Comparison of ENCODE assay signal across 1 cellular context in genomic region chr20:47379433-47380150, GRCh38.
TF ChIP-seq lines count a peak whose summit lies in the region.

No MANE protein-coding gene starts in this region.

TF ChIP-seq in K562, 482 proteins besides CTCF, POLR2A, EP300 and RAD21 (continued from another document and continues in another):
- TF ChIP-seq AFF1 (IDR thresholded peaks at IDR 0.05; ENCODE audit: low read depth in 1 of 2, partially characterized antibody in 2 of 2), result no peak
- no peak for TF ChIP-seq ZNF184 (CRISPR knock-in tag; IDR thresholded peaks at IDR 0.05)
- 0 out of 2 replicates have a peak, but pooled peaks have one; percentile 75 for TF ChIP-seq RUNX1 (IDR thresholded peaks at IDR 0.05; ENCODE audit: low read depth)
- no peak for TF ChIP-seq KDM5B (IDR thresholded peaks at IDR 0.05; ENCODE audit: insufficient replicate concordance, low read depth, low read length)
- TF ChIP-seq CBX2 (IDR thresholded peaks at IDR 0.05; ENCODE audit: insufficient read depth, low read length, poor library complexity, severe bottlenecking), result no peak
- TF ChIP-seq KAT7 (CRISPR knock-in tag; IDR thresholded peaks at IDR 0.05; ENCODE audit: borderline replicate concordance), result no peak
- peak; percentile 90 for TF ChIP-seq DPF2 (IDR thresholded peaks at IDR 0.05)
- no peak for TF ChIP-seq ZNF277 (CRISPR knock-in tag; IDR thresholded peaks at IDR 0.05; ENCODE audit: borderline replicate concordance)
- peak; percentile 59; the same call in 1 of the 2 replicates for TF ChIP-seq NCOA1 (IDR thresholded peaks at IDR 0.05; ENCODE audit: low read depth)
- peak; percentile 41; the same call in 1 of the 2 replicates for TF ChIP-seq ATF7 (IDR thresholded peaks at IDR 0.05)
- peak; percentile 67 for TF ChIP-seq VEZF1 (CRISPR knock-in tag; IDR thresholded peaks at IDR 0.05)
- TF ChIP-seq ZNF263 (CRISPR knock-in tag; IDR thresholded peaks at IDR 0.05; ENCODE audit: borderline replicate concordance), result no peak
- TF ChIP-seq MGA (IDR thresholded peaks at IDR 0.05), result no peak
- TF ChIP-seq NFIC (IDR thresholded peaks at IDR 0.05), result peak; percentile 23; the same call in 1 of the 2 replicates
- no peak for TF ChIP-seq SMARCA5 (IDR thresholded peaks at IDR 0.05)
- no peak for TF ChIP-seq ATF2 (CRISPR knock-in tag; IDR thresholded peaks at IDR 0.05)
- no peak for TF ChIP-seq NUFIP1 (IDR thresholded peaks at IDR 0.05; ENCODE audit: partially characterized antibody)
- no peak for TF ChIP-seq STAT5A (IDR thresholded peaks at IDR 0.05; ENCODE audit: borderline replicate concordance, low read length)
- TF ChIP-seq NR1H2 (CRISPR knock-in tag; IDR thresholded peaks at IDR 0.05), result no peak
- no peak for TF ChIP-seq ZNF584 (CRISPR knock-in tag; IDR thresholded peaks at IDR 0.05; ENCODE audit: low read depth)
- TF ChIP-seq CEBPG (CRISPR knock-in tag; IDR thresholded peaks at IDR 0.05), result no peak
- TF ChIP-seq CEBPG (tag; conservative IDR thresholded peaks at IDR 0.05 in 1 of 2, IDR thresholded peaks at IDR 0.05 in 1 of 2), result no peak
- TF ChIP-seq ZNF444 (CRISPR knock-in tag; IDR thresholded peaks at IDR 0.05), result no peak
- TF ChIP-seq BCOR (IDR thresholded peaks at IDR 0.05), result no peak
- TF ChIP-seq ATF6 (CRISPR knock-in tag; IDR thresholded peaks at IDR 0.05), result no peak
- no peak for TF ChIP-seq CXXC5 (CRISPR knock-in tag; IDR thresholded peaks at IDR 0.05)
- TF ChIP-seq ARID2 (IDR thresholded peaks at IDR 0.05), result no peak
- no peak for TF ChIP-seq TCF7 (IDR thresholded peaks at IDR 0.05; ENCODE audit: borderline replicate concordance)
- TF ChIP-seq ZEB2 (IDR thresholded peaks at IDR 0.05), result peak; percentile 85
- TF ChIP-seq U2AF2 (optimal IDR thresholded peaks at IDR 0.05; ENCODE audit: low read depth, low read length), result no peak
- TF ChIP-seq GATAD2B (IDR thresholded peaks at IDR 0.05; ENCODE audit: borderline replicate concordance), result no peak
- no peak for TF ChIP-seq CBX1 (IDR thresholded peaks at IDR 0.05; ENCODE audit: low read depth)
- TF ChIP-seq CBFA2T3 (IDR thresholded peaks at IDR 0.05), result peak; percentile 67
- no peak for TF ChIP-seq GMEB1 (CRISPR knock-in tag; IDR thresholded peaks at IDR 0.05)
- TF ChIP-seq ZNF780A (CRISPR knock-in tag; IDR thresholded peaks at IDR 0.05), result no peak
- no peak for TF ChIP-seq MCM5 (IDR thresholded peaks at IDR 0.05; ENCODE audit: low read depth)
- TF ChIP-seq SNIP1 (IDR thresholded peaks at IDR 0.05; ENCODE audit: low read depth), result no peak
- TF ChIP-seq ARID1B (IDR thresholded peaks at IDR 0.05), result peak; percentile 86
- peak in 1 of 2 experiments; percentile 52; a peak in 1 of 4 replicates for TF ChIP-seq ARNT (IDR thresholded peaks at IDR 0.05)
- no peak for TF ChIP-seq HNRNPK (IDR thresholded peaks at IDR 0.05; ENCODE audit: low read depth, low read length, poor library complexity, severe bottlenecking)
- no peak for TF ChIP-seq TCFL5 (CRISPR knock-in tag; conservative IDR thresholded peaks at IDR 0.05)
- no peak for TF ChIP-seq SRSF9 (IDR thresholded peaks at IDR 0.05; ENCODE audit: borderline replicate concordance, low read depth, low read length)
